Comparison of ENCODE assay signal across 22 cellular contexts in the genomic region with DNA sequence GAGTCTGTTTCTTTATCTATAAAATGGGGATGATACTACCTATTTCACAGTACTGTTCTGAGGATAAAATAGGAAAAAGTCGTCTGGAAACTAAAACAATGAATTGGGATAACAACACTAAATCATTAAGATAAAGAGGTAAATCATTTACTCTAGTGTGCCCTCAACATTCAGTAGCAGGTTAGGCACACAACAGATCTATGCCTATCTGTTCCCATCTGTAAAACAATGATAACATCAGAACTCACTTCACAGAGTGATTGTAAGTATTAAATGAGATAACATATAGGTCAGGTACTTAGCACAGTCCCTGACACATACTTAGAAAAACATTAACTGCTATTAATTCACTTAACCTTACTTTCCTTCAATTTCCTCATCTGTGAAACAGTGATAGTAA.
"Had no signal": no experiment of that assay in that cellular context is flagged by ENCODE, and none has a peak within 500 bp of the region (broad histone marks: within the 10 kb centered on the region; RNA-seq: fewer than 3 reads in every experiment).

No MANE protein-coding gene starts in this region.

- ATAC-seq: activated CD4-positive, alpha-beta T cell treated with anti-CD3 and anti-CD28 coated beads for 36 hours; activated T-helper 17 cell treated with anti-CD3 and anti-CD28 coated beads, Interleukin-2, amount 50 U/mL, for 72 hours had no signal

- H3K9me2 ChIP-seq: SK-N-SH had no signal

- H3K27ac ChIP-seq: brain microvascular endothelial cell, cardiac muscle cell, RWPE1, SJCRH30, WERI-Rb-1 had no signal

- H3K9me3 Mint-ChIP-seq: activated CD4-positive, alpha-beta memory T cell treated with anti-CD3 and anti-CD28 coated beads, Interleukin-2, amount 10 ng/mL, durations not matched to agents 7 days and 5 days; activated naive CD4-positive, alpha-beta T cell treated with anti-CD3 and anti-CD28 coated beads, Interleukin-2, amount 10 ng/mL, durations not matched to agents 7 days and 5 days; activated naive CD8-positive, alpha-beta T cell treated with anti-CD3 and anti-CD28 coated beads for 36 hours; activated T-helper 17 cell treated with anti-CD3 and anti-CD28 coated beads, Interleukin-2, amount 50 U/mL, for 72 hours had no signal

- H3K4me3 ChIP-seq: cardiac muscle cell, Peyer's patch, SJCRH30 had no signal

- H3K9ac ChIP-seq: SK-N-SH had no signal

- H3K4me2 ChIP-seq: SK-N-SH had no signal

- H3K27me3 ChIP-seq: brain microvascular endothelial cell, cardiac muscle cell, Peyer's patch, SJCRH30 had no signal

- H3K4me3 Mint-ChIP-seq: activated CD4-positive, alpha-beta memory T cell treated with anti-CD3 and anti-CD28 coated beads, Interleukin-2, amount 10 ng/mL, durations not matched to agents 7 days and 5 days; activated CD4-positive, alpha-beta T cell treated with anti-CD3 and anti-CD28 coated beads for 36 hours; activated naive CD4-positive, alpha-beta T cell treated with anti-CD3 and anti-CD28 coated beads, Interleukin-2, amount 10 ng/mL, durations not matched to agents 7 days and 5 days; activated naive CD8-positive, alpha-beta T cell treated with anti-CD3 and anti-CD28 coated beads for 36 hours; activated T-helper 17 cell treated with anti-CD3 and anti-CD28 coated beads, Interleukin-2, amount 50 U/mL, for 72 hours had no signal

- H3K36me3 ChIP-seq: brain microvascular endothelial cell, cardiac muscle cell, Peyer's patch, SJCRH30, WERI-Rb-1 had no signal

- H3K27ac Mint-ChIP-seq: activated CD4-positive, alpha-beta memory T cell treated with anti-CD3 and anti-CD28 coated beads, Interleukin-2, amount 10 ng/mL, durations not matched to agents 7 days and 5 days; activated CD4-positive, alpha-beta T cell treated with anti-CD3 and anti-CD28 coated beads for 36 hours; activated naive CD4-positive, alpha-beta T cell treated with anti-CD3 and anti-CD28 coated beads, Interleukin-2, amount 10 ng/mL, durations not matched to agents 7 days and 5 days; activated naive CD8-positive, alpha-beta T cell treated with anti-CD3 and anti-CD28 coated beads for 36 hours; activated T-helper 17 cell treated with anti-CD3 and anti-CD28 coated beads, Interleukin-2, amount 50 U/mL, for 72 hours had no signal

- H3K27me3 Mint-ChIP-seq: activated CD4-positive, alpha-beta T cell treated with anti-CD3 and anti-CD28 coated beads for 36 hours had no signal

- H3K4me1 Mint-ChIP-seq: activated CD4-positive, alpha-beta memory T cell treated with anti-CD3 and anti-CD28 coated beads, Interleukin-2, amount 10 ng/mL, durations not matched to agents 7 days and 5 days; activated CD4-positive, alpha-beta T cell treated with anti-CD3 and anti-CD28 coated beads for 36 hours; activated naive CD4-positive, alpha-beta T cell treated with anti-CD3 and anti-CD28 coated beads, Interleukin-2, amount 10 ng/mL, durations not matched to agents 7 days and 5 days; activated T-helper 17 cell treated with anti-CD3 and anti-CD28 coated beads, Interleukin-2, amount 50 U/mL, for 72 hours had no signal

- DNase-seq: activated CD4-positive, alpha-beta memory T cell treated with anti-CD3 and anti-CD28 coated beads, Interleukin-2, amount 10 ng/mL, durations not matched to agents 7 days and 5 days; activated CD4-positive, alpha-beta T cell treated with anti-CD3 and anti-CD28 coated beads for 36 hours; activated CD4-positive, alpha-beta T cell treated with anti-CD3 and anti-CD28 coated beads, Interleukin-2, amount 50 U/mL, for 1 hour; activated gamma-delta T cell; activated naive CD4-positive, alpha-beta T cell treated with anti-CD3 and anti-CD28 coated beads, Interleukin-2, amount 10 ng/mL, durations not matched to agents 7 days and 5 days; activated naive CD8-positive, alpha-beta T cell treated with anti-CD3 and anti-CD28 coated beads for 36 hours; activated T-cell treated with anti-CD3 and anti-CD28 coated beads for 4 hours; activated T-cell treated with anti-CD3 and anti-CD28 coated beads, Interleukin-2, amount 50 U/mL, for 48 hours; brain microvascular endothelial cell; NCI-H1048; NCI-H146; NCI-H2029 treated with DMSO at 0.1 percent for 48 hours; NCI-H510A treated with DMSO at 0.1 percent for 48 hours; Peyer's patch; Right ventricle myocardium superior; SJCRH30; SK-N-SH; T-helper 1 cell; WERI-Rb-1 had no signal

- H3K9me3 ChIP-seq: Peyer's patch, SJCRH30, SK-N-SH had no signal

- H3K36me3 Mint-ChIP-seq: activated naive CD4-positive, alpha-beta T cell treated with anti-CD3 and anti-CD28 coated beads, Interleukin-2, amount 10 ng/mL, durations not matched to agents 7 days and 5 days; activated naive CD8-positive, alpha-beta T cell treated with anti-CD3 and anti-CD28 coated beads for 36 hours had no signal
